13 cellular contexts compared by ENCODE assay signal in the genomic region with DNA sequence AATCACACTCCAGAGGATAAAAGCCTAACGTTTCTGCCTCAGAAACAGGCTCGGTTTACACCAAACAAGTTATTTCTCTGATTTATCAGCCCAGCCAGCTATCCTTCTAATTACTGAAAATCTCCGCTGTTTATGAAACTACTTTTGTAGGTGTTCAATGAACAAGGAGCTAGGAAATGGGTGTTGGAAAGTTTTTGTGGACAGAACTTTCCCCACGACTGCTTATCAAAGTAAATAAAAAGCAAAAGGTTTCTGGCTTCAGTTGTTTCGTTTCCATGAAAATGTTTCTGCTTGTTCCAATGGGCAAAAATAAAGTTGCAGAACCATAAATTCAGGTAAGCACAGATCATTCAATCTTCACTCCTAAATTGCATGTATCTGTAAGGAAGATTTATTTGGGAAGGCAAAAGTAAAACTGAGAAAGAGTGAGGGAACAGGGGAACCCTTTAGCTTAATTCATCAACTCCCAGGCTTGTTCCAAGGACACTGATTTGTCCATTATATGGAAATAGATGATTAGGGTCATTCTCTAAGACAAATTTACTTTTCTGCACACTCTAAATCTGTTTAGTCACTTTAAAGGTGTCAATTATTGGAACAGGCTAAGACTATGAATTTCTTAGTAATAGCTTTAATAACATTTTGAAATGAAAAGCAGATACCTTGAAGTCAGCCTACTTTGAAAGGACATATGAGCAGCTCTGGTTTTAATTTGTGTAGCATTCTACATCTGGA.
A peak's percentile ranks its signal among the peaks of the same experiment; 100 is the strongest.
DNase-seq lines count a peak whose midpoint lies in the region; ATAC-seq and TF ChIP-seq lines count a peak whose summit lies in the region.
"Had no signal": no experiment of that assay in that cellular context is flagged by ENCODE, and none has a peak within 500 bp of the region (broad histone marks: within the 10 kb centered on the region; RNA-seq: fewer than 3 reads in every experiment).

No MANE protein-coding gene starts in this region.

- DNase-seq in cardiac muscle cell (ENCODE audit: low read depth in 1 of 2, low spot score in 1 of 2) (no peak), Right ventricle myocardium inferior (ENCODE audit: missing footprints) (no peak), esophagus squamous epithelium (lab: John Stamatoyannopoulos, UW) (no peak), type B pancreatic cell (ENCODE audit: extremely low spot score, unreplicated experiment) (no peak), GM19240 (ENCODE audit: insufficient read length, low spot score) (no peak), cerebellar nuclear complex (lab: John Stamatoyannopoulos, UW) (no peak)
- DNase-seq in naive thymus-derived CD8-positive, alpha-beta T cell = no peak
- DNase-seq: ACHN; activated T-cell treated with anti-CD3 and anti-CD28 coated beads, Interleukin-2, amount 50 U/mL, for 72 hours; NCI-H2081; testis had no signal

- H3K9me3 ChIP-seq in cardiac muscle cell (ENCODE audit: low read depth) (no peaks in the 10 kb centered on the region), esophagus squamous epithelium (no peaks in the 10 kb centered on the region)
- H3K9me3 ChIP-seq: testis had no signal

- H3K36me3 ChIP-seq in cardiac muscle cell = no peaks in the 10 kb centered on the region
- H3K36me3 ChIP-seq in esophagus squamous epithelium = no peaks in the 10 kb centered on the region

- POLR2A ChIA-PET in naive thymus-derived CD8-positive, alpha-beta T cell (lab: Charles Lee) = no interaction called here

- peaks cover 5 to 22% (median 17%) of the 10 kb centered on the region in 4 donors for H3K4me1 Mint-ChIP-seq in naive thymus-derived CD8-positive, alpha-beta T cell
- H3K4me1 Mint-ChIP-seq in type B pancreatic cell (ENCODE audit: unreplicated experiment) = peaks cover 57% of the 10 kb centered on the region

- H3K27ac Mint-ChIP-seq in naive thymus-derived CD8-positive, alpha-beta T cell = no peak overlapping the region
- peak overlapping the region; percentile 54 for H3K27ac Mint-ChIP-seq in type B pancreatic cell
- H3K27ac Mint-ChIP-seq: activated T-cell treated with anti-CD3 and anti-CD28 coated beads, Interleukin-2, amount 50 U/mL, for 72 hours had no signal

- TF ChIP-seq CTCF in cardiac muscle cell (IDR thresholded peaks at IDR 0.05; ENCODE audit: low read depth, low read length) = no peak
- no peak for TF ChIP-seq CTCF in esophagus squamous epithelium (IDR thresholded peaks at IDR 0.05)
- no peak for TF ChIP-seq CTCF in type B pancreatic cell (conservative IDR thresholded peaks at IDR 0.05)

- H3K4me3 ChIP-seq in cardiac muscle cell (peak overlapping the region; percentile 8), esophagus squamous epithelium (peak overlapping the region in 3 of 4 donors; percentile 27 to 54 (median 33))

- ATAC-seq in Right ventricle myocardium inferior (no peak), HG03039 (IDR thresholded peaks at IDR 0.05; ENCODE audit: unreplicated experiment) (no peak)
- ATAC-seq in naive thymus-derived CD8-positive, alpha-beta T cell = no peak
- ATAC-seq: activated CD4-positive, CD25-positive, alpha-beta regulatory T cell treated with anti-CD3 and anti-CD28 coated beads, Interleukin-2, amount 50 U/mL, for 24 hours had no signal

- no peaks in the 10 kb centered on the region for H3K27me3 ChIP-seq in cardiac muscle cell
- H3K27me3 ChIP-seq in esophagus squamous epithelium = peaks cover 0 to 45% (median 1%) of the 10 kb centered on the region in 4 donors
- H3K27me3 ChIP-seq: testis had no signal

- H3K4me1 ChIP-seq in cardiac muscle cell (ENCODE audit: low read depth) (peaks cover 30% of the 10 kb centered on the region), esophagus squamous epithelium (peaks cover 0 to 18% (median 0%) of the 10 kb centered on the region in 3 donors)

- no peaks in the 10 kb centered on the region for H3K36me3 Mint-ChIP-seq in naive thymus-derived CD8-positive, alpha-beta T cell
- H3K36me3 Mint-ChIP-seq in type B pancreatic cell = no peaks in the 10 kb centered on the region

- no peak for TF ChIP-seq POLR2A in esophagus squamous epithelium (IDR thresholded peaks at IDR 0.05)

- H3K27ac ChIP-seq in cardiac muscle cell (peak overlapping the region; percentile 9), esophagus squamous epithelium (no peak overlapping the region)
- H3K27ac ChIP-seq: testis had no signal

- peaks cover 34 to 69% (median 57%) of the 10 kb centered on the region in 5 donors for H3K27me3 Mint-ChIP-seq in naive thymus-derived CD8-positive, alpha-beta T cell
- peaks cover 64% of the 10 kb centered on the region for H3K27me3 Mint-ChIP-seq in type B pancreatic cell

- 15 to 17% methylated on average over 5 of the region's 5 CpGs for WGBS in esophagus squamous epithelium, 2 donors

- H3K9me3 Mint-ChIP-seq in naive thymus-derived CD8-positive, alpha-beta T cell = peaks cover 0 to 3% (median 0%) of the 10 kb centered on the region in 9 donors
- no peaks in the 10 kb centered on the region for H3K9me3 Mint-ChIP-seq in type B pancreatic cell
- H3K9me3 Mint-ChIP-seq: activated T-cell treated with anti-CD3 and anti-CD28 coated beads, Interleukin-2, amount 50 U/mL, for 72 hours had no signal

- H3K4me3 Mint-ChIP-seq in naive thymus-derived CD8-positive, alpha-beta T cell = peak overlapping the region in 7 of 10 donors; percentile 80 to 84 (median 82)
- H3K4me3 Mint-ChIP-seq in type B pancreatic cell = peak overlapping the region; percentile 84

- intact Hi-C loops in Right ventricle myocardium inferior (cut with DNase I) (no loop called here), esophagus squamous epithelium (cut with DNase I) (no loop called here)
